Comparison of ENCODE assay signal across 9 cellular contexts in genomic region chr19:35318679-35319448, GRCh38. TPM values are rescaled to one million over a fixed set of nuclear protein-coding genes. Genes with fewer than 3 reads are reported as not detected.
A peak's percentile ranks its signal among the peaks of the same experiment; 100 is the strongest.
DNase-seq lines count a peak whose midpoint lies in the region; ATAC-seq and TF ChIP-seq lines count a peak whose summit lies in the region.
"Had no signal": no experiment of that assay in that cellular context is flagged by ENCODE, and none has a peak within 500 bp of the region (broad histone marks: within the 10 kb centered on the region; RNA-seq: fewer than 3 reads in every experiment).

No MANE protein-coding gene starts in this region.

- no peak overlapping the region for H3K4me3 Mint-ChIP-seq in WTC11

- CTCF ChIA-PET in WTC11 (lab: Charles Lee) = interaction anchor here (1.6 kb wide), 1 partner anchor 24 kb away, joined by 4 read pairs; no protein-coding TSS in a partner anchor

- no peaks in the 10 kb centered on the region for H3K4me1 Mint-ChIP-seq in WTC11

- peak; percentile 34 for DNase-seq in NCI-H2196 (lab: John Stamatoyannopoulos, UW; ENCODE audit: unreplicated experiment)
- no peak for DNase-seq in NCI-H2196 treated with DMSO at 0.1 percent for 48 hours (lab: John Stamatoyannopoulos, UW; ENCODE audit: unreplicated experiment)
- no peak for DNase-seq in WTC11 (ENCODE audit: low spot score)
- DNase-seq in right atrium auricular region (ENCODE audit: low spot score) = peak; percentile 72
- no peak for DNase-seq in NCI-H510A treated with DMSO at 0.1 percent for 48 hours (lab: John Stamatoyannopoulos, UW)

- no peaks in the 10 kb centered on the region for H3K4me1 ChIP-seq in right atrium auricular region

- H3K27ac Mint-ChIP-seq in WTC11 = no peak overlapping the region

- POLR2A ChIA-PET in WTC11 (lab: Charles Lee) = no interaction called here

- H3K4me3 ChIP-seq in right atrium auricular region (no peak overlapping the region), skin epidermis (no peak overlapping the region)

- peaks cover 8% of the 10 kb centered on the region for H3K27me3 Mint-ChIP-seq in WTC11 (ENCODE audit: low read depth)

- no peak overlapping the region for H3K27ac ChIP-seq in right atrium auricular region
- H3K27ac ChIP-seq in skin epidermis = peak overlapping the region in 12 of 21 experiments; percentile 6 to 71 (median 46)

- H3K9me3 Mint-ChIP-seq in WTC11 = peaks cover 13% of the 10 kb centered on the region

- ATAC-seq in WTC11 (no peak), GM21529 (IDR thresholded peaks at IDR 0.05; ENCODE audit: unreplicated experiment) (no peak), HG02938 (IDR thresholded peaks at IDR 0.05; ENCODE audit: unreplicated experiment) (no peak)

- 0 out of 2 replicates have a peak, but pooled peaks cover 2% of the 10 kb centered on the region for H3K36me3 Mint-ChIP-seq in WTC11

- peaks cover 0 to 8% of the 10 kb centered on the region in 2 donors for H3K9me3 ChIP-seq in right atrium auricular region

- H3K36me3 ChIP-seq in right atrium auricular region = no peaks in the 10 kb centered on the region

- no peaks in the 10 kb centered on the region for H3K27me3 ChIP-seq in right atrium auricular region

- TF ChIP-seq CTCF in WTC11 (IDR thresholded peaks at IDR 0.05) (no peak), right atrium auricular region (IDR thresholded peaks at IDR 0.05) (no peak)

TF ChIP-seq in WTC11, 78 proteins besides CTCF, POLR2A, EP300 and RAD21:
- no peak for TF ChIP-seq TP53 (CRISPR knock-in tag; IDR thresholded peaks at IDR 0.05)
- TF ChIP-seq SMAD3 (CRISPR knock-in tag; IDR thresholded peaks at IDR 0.05; ENCODE audit: borderline replicate concordance) = 0 out of 2 replicates have a peak, but pooled peaks have one; percentile 30

RNA-seq across cellular contexts. Expression of gene CD22, which starts 10.1 kb away (rescaled TPM):
- 0.28 to 1.1 TPM (median 0.55 TPM) in 3 replicates for total RNA-seq in WTC11 (2021)
- total RNA-seq in right atrium auricular region = 1 to 10 TPM in 1 of 2 donors, not detected in 1; 1.4 TPM

RNA-seq across cellular contexts. Expression of gene MAG, which starts 26.9 kb away (rescaled TPM):
- 0.23 to 0.53 TPM (median 0.46 TPM) in 3 replicates for total RNA-seq in WTC11 (2021)
- total RNA-seq in right atrium auricular region = not detected
- total RNA-seq: activated CD8-positive, alpha-beta memory T cell treated with anti-CD3 and anti-CD28 coated beads for 36 hours had no signal

RNA-seq across cellular contexts. Expression of gene FFAR1, which starts 28.8 kb away (rescaled TPM):
- total RNA-seq in WTC11 (2021) = 0.07 TPM in 1 of 3 replicates, not detected in the others
- total RNA-seq in right atrium auricular region = not detected
- total RNA-seq: activated CD8-positive, alpha-beta memory T cell treated with anti-CD3 and anti-CD28 coated beads for 36 hours had no signal

RNA-seq across cellular contexts. Expression of gene HAMP, which starts 36.5 kb away (rescaled TPM):
- total RNA-seq in WTC11 (2021) (0.11 to 0.22 TPM (median 0.14 TPM) in 3 replicates), right atrium auricular region (100 to 1,000 TPM in 1 of 2 donors, not detected in 1; 146 TPM)

RNA-seq across cellular contexts. Expression of gene FFAR3, which starts 39.4 kb away (rescaled TPM):
- total RNA-seq in WTC11 (2021) = not detected in 3 replicates
- not detected for total RNA-seq in right atrium auricular region

Comparison
In these comparisons a context has a peak if more than half of its experiments do, and no peak if none do; other contexts are left out.
1. DNase-seq: peak in NCI-H2196 (single experiment) and right atrium auricular region (single experiment); none in NCI-H2196 treated with DMSO at 0.1 percent for 48 hours (single experiment), WTC11 (single experiment) and NCI-H510A treated with DMSO at 0.1 percent for 48 hours (single experiment).
2. H3K27ac ChIP-seq: peak in skin epidermis (12 of 21); none in right atrium auricular region (0 of 2).